Comparison of ENCODE assay signal across 1 cellular context in the genomic region with DNA sequence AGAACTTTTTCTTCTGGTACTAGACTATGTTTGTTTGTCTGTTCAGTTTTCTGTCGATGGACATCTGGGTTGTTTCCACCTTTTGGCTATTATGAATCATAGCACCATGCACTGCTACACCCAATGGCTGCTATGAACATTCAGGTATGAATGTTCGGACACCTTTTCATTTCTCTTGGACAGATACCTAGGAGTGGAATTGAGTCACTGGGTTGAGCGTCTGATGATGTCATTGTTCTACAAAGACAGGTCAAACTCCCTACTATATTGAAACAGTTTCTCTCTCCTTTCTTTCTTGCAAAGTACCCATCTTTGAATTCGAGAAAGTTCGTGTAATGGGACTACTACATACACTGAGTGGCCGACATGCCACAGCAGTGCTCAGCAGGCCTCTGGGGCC.
A peak's percentile ranks its signal among the peaks of the same experiment; 100 is the strongest.
TF ChIP-seq lines count a peak whose summit lies in the region.

No MANE protein-coding gene starts in this region.

TF ChIP-seq in HepG2, 621 proteins besides CTCF, POLR2A, EP300 and RAD21:
- TF ChIP-seq ZSCAN9 (CRISPR knock-in tag; IDR thresholded peaks at IDR 0.05; ENCODE audit: borderline replicate concordance) (no peak), ATF7 (IDR thresholded peaks at IDR 0.05) (peak; percentile 88), ATF7 (CRISPR knock-in tag; IDR thresholded peaks at IDR 0.05) (no peak), ZZZ3 (CRISPR knock-in tag; IDR thresholded peaks at IDR 0.05; ENCODE audit: borderline replicate concordance) (no peak)
